Comparison of ENCODE assay signal across 26 cellular contexts in the genomic region with DNA sequence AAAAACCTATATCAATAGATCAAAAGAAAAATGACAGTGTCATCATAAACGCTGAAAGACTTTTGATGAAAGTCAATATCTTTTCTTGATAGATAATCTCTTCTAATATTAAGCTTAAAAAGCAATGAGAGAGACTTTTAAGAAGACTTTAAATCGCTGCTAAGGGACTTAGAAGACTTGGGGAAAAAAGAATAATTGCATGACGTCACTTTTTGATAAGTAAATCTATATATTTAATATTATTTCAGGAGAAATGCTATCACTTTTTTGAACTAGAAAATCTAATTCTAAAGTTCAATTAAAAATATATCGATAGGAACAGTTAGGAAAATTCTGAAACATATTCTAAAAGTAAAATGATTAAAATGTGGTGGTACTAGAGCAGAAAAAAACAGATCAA.
A peak's percentile ranks its signal among the peaks of the same experiment; 100 is the strongest.
DNase-seq lines count a peak whose midpoint lies in the region; ATAC-seq, FAIRE-seq and TF ChIP-seq lines count a peak whose summit lies in the region.
"Had no signal": no experiment of that assay in that cellular context is flagged by ENCODE, and none has a peak within 500 bp of the region (broad histone marks: within the 10 kb centered on the region; RNA-seq: fewer than 3 reads in every experiment).

No MANE protein-coding gene starts in this region.

- WGBS in GM12878 (ENCODE audit: insufficient coverage, insufficient replicate concordance, low lambda C conversion rate, missing lambda C conversion rate): 11% methylated on average over 4 of the region's 4 CpGs

- no peak for DNase-seq in RCC 7860 (ENCODE audit: low spot score)
- DNase-seq in GM12878 (ENCODE audit: low read depth, low spot score): no peak
- DNase-seq in HAP-1 (ENCODE audit: low spot score in 2 of 2): no peak
- no peak for DNase-seq in glutamatergic neuron
- DNase-seq: 8988T; ACHN; BE2C; C1 segment of cervical spinal cord; CD4-positive, alpha-beta memory T cell; CD4-positive, CD25-positive, alpha-beta regulatory T cell; CD8-positive, alpha-beta memory T cell; COR-L47; DMS 273 treated with DMSO at 0.1 percent for 48 hours; DMS153; DMS53; DMS79; DND-41; EL; GDM1 had no signal

- SMC1A ChIA-PET in GM12878 (lab: Charles Lee; ENCODE audit: uncharacterized antibody, unreplicated experiment): interaction anchor here (1.2 kb wide), 1 partner anchor 152 kb away, joined by 3 read pairs; no protein-coding TSS in a partner anchor

- TF ChIP-seq RAD21 in GM12878 (IDR thresholded peaks at IDR 0.05; ENCODE audit: insufficient read depth, low read depth, low read length): no peak

- H3K27ac ChIP-seq in HEK293 (ENCODE audit: extremely low read depth, low read depth, low read length): no peak overlapping the region
- no peak overlapping the region for H3K27ac ChIP-seq in GM12878 (ENCODE audit: control insufficient read depth, insufficient read depth)
- H3K27ac ChIP-seq: BLaER1 had no signal

- POLR2A ChIA-PET in HEK293 (lab: Yijun Ruan, JAX) (no interaction called here), GM12878 (lab: Charles Lee) (no interaction called here)

- no peak overlapping the region for H3K4me3 ChIP-seq in HEK293 (ENCODE audit: low read depth, low read length)
- no peak overlapping the region for H3K4me3 ChIP-seq in GM12878
- no peak overlapping the region for H3K4me3 ChIP-seq in HAP-1
- H3K4me3 ChIP-seq: BLaER1 had no signal

- H3K9me3 ChIP-seq in HEK293 (ENCODE audit: control insufficient read depth, insufficient read depth, low read depth, low read length) (no peaks in the 10 kb centered on the region), GM12878 (replicated peaks; ENCODE audit: control insufficient read depth, insufficient read depth, low read length) (no peaks in the 10 kb centered on the region), HAP-1 (no peaks in the 10 kb centered on the region)
- H3K9me3 ChIP-seq: BE2C, BLaER1 had no signal

- H3K36me3 Mint-ChIP-seq in glutamatergic neuron (ENCODE audit: unreplicated experiment): no peaks in the 10 kb centered on the region
- H3K36me3 Mint-ChIP-seq: CD14-positive monocyte; CD4-positive, alpha-beta memory T cell; CD4-positive, CD25-positive, alpha-beta regulatory T cell; CD8-positive, alpha-beta memory T cell had no signal

- no peak overlapping the region for H3K4me3 Mint-ChIP-seq in glutamatergic neuron (ENCODE audit: unreplicated experiment)
- H3K4me3 Mint-ChIP-seq: CD14-positive monocyte; CD4-positive, alpha-beta memory T cell; CD4-positive, CD25-positive, alpha-beta regulatory T cell; CD8-positive, alpha-beta memory T cell had no signal

- TF ChIP-seq EP300 in GM12878 (IDR thresholded peaks at IDR 0.05; ENCODE audit: borderline replicate concordance in 1 of 2, control insufficient read depth in 1 of 2, low read depth in 2 of 2, low read length in 2 of 2): no peak

- no TSS peak for BruUV-seq in GM12878 (replicated peaks; lab: Mats Ljungman, UMichigan)

- FAIRE-seq in RCC 7860 (lab: Jason Lieb, UNC) (peak; percentile 20), GM12878 (lab: Jason Lieb, UNC) (no peak)
- FAIRE-seq: A204.1, GM12891, GM19239 had no signal

- RAD21 ChIA-PET in GM12878 (lab: Charles Lee; ENCODE audit: unreplicated experiment): no interaction called here

- no peak for ATAC-seq in GM12878
- no peak for ATAC-seq in HG03025 (IDR thresholded peaks at IDR 0.05; ENCODE audit: low FRiP score, unreplicated experiment)

- no peak overlapping the region for H3K4me2 ChIP-seq in GM12878 (ENCODE audit: control insufficient read depth, insufficient read depth)
- H3K4me2 ChIP-seq: BLaER1 had no signal

- no peaks in the 10 kb centered on the region for H3K4me1 ChIP-seq in HEK293 (ENCODE audit: control insufficient read depth, insufficient read depth, low read length)
- no peaks in the 10 kb centered on the region for H3K4me1 ChIP-seq in GM12878 (ENCODE audit: control insufficient read depth, insufficient read depth, low read length)
- no peaks in the 10 kb centered on the region for H3K4me1 ChIP-seq in HAP-1

- no peak overlapping the region for H2AFZ ChIP-seq in GM12878 (ENCODE audit: control insufficient read depth, low read depth, low read length)

- CTCF ChIA-PET in HEK293 (lab: Yijun Ruan, JAX) (interaction anchor here (0.9 kb wide), 1 partner anchor 44 kb away, joined by 3 read pairs; no protein-coding TSS in a partner anchor), GM12878 (lab: Yijun Ruan, JAX) (interaction anchor here (0.6 kb wide), 1 partner anchor 144 kb away, joined by 3 read pairs; no protein-coding TSS in a partner anchor)

- H3K9ac ChIP-seq in GM12878 (ENCODE audit: control insufficient read depth, insufficient read depth, low read length): no peak overlapping the region
- H3K9ac ChIP-seq: BLaER1 had no signal

- TF ChIP-seq CTCF in HEK293 (tag by site-specific recombination; IDR thresholded peaks at IDR 0.05): no peak
- TF ChIP-seq CTCF in GM12878 (IDR thresholded peaks at IDR 0.05 in 2 of 3, conservative IDR thresholded peaks at IDR 0.05 in 1 of 3; ENCODE audit: control insufficient read depth in 2 of 3, extremely low read depth in 1 of 3, insufficient read depth in 1 of 3, low read depth in 3 of 3, low read length in 3 of 3): no peak
- no peak for TF ChIP-seq CTCF in glutamatergic neuron (IDR thresholded peaks at IDR 0.05; ENCODE audit: partially characterized antibody, unreplicated experiment)

- H3K27ac Mint-ChIP-seq in glutamatergic neuron (ENCODE audit: unreplicated experiment): no peak overlapping the region
- H3K27ac Mint-ChIP-seq: CD14-positive monocyte; CD4-positive, alpha-beta memory T cell; CD4-positive, CD25-positive, alpha-beta regulatory T cell; CD8-positive, alpha-beta memory T cell had no signal

- H3K79me2 ChIP-seq in GM12878 (ENCODE audit: control insufficient read depth, insufficient read depth, low read length): no peaks in the 10 kb centered on the region

- intact Hi-C loops in GM12878 (cut with micrococcal nuclease; ENCODE audit: unreplicated experiment): no loop called here

- no peaks in the 10 kb centered on the region for H3K27me3 Mint-ChIP-seq in glutamatergic neuron (ENCODE audit: unreplicated experiment)

- in situ Hi-C loops in GM12878 (cut with MboI) (no loop called here), HAP-1 (cut with MboI; ENCODE audit: low sequenced_read_pairs) (no loop called here)

- H3K27me3 ChIP-seq in GM12878 (replicated peaks in 1 of 2; ENCODE audit: control insufficient read depth in 2 of 2, insufficient read depth in 2 of 2, low read length in 1 of 2) (0 out of 4 replicates have a peak, but pooled peaks cover 0 to 2% of the 10 kb centered on the region in 2 experiments), HAP-1 (ENCODE audit: low read depth) (no peaks in the 10 kb centered on the region)
- H3K27me3 ChIP-seq: BE2C, BLaER1 had no signal

- no peaks in the 10 kb centered on the region for H4K20me1 ChIP-seq in GM12878 (ENCODE audit: control insufficient read depth, insufficient read depth)
- H4K20me1 ChIP-seq: BLaER1 had no signal

- no peaks in the 10 kb centered on the region for H3K36me3 ChIP-seq in HEK293 (ENCODE audit: control insufficient read depth in 2 of 2, insufficient read depth in 1 of 2, low read length in 2 of 2)
- no peaks in the 10 kb centered on the region for H3K36me3 ChIP-seq in GM12878 (ENCODE audit: control insufficient read depth in 2 of 2, insufficient read depth in 2 of 2, low read length in 1 of 2)
- H3K36me3 ChIP-seq in HAP-1 (replicated peaks): no peaks in the 10 kb centered on the region
- H3K36me3 ChIP-seq: BE2C, BLaER1 had no signal

- H3K9me3 Mint-ChIP-seq in glutamatergic neuron (ENCODE audit: unreplicated experiment): no peaks in the 10 kb centered on the region

- peaks cover 4% of the 10 kb centered on the region for H3K4me1 Mint-ChIP-seq in glutamatergic neuron (ENCODE audit: low read depth, unreplicated experiment)
- H3K4me1 Mint-ChIP-seq: CD14-positive monocyte; CD4-positive, CD25-positive, alpha-beta regulatory T cell; CD8-positive, alpha-beta memory T cell had no signal

- TF ChIP-seq POLR2A in GM12878 (IDR thresholded peaks at IDR 0.05; ENCODE audit: low read depth, low read length): no peak

TF ChIP-seq in HEK293, 187 proteins besides CTCF, POLR2A, EP300 and RAD21:
- TF ChIP-seq ZNF133 (tag by site-specific recombination; IDR thresholded peaks at IDR 0.05): no peak
- TF ChIP-seq ZNF302 (tag by site-specific recombination; IDR thresholded peaks at IDR 0.05; ENCODE audit: low read depth): no peak
- TF ChIP-seq, protein P1, sequence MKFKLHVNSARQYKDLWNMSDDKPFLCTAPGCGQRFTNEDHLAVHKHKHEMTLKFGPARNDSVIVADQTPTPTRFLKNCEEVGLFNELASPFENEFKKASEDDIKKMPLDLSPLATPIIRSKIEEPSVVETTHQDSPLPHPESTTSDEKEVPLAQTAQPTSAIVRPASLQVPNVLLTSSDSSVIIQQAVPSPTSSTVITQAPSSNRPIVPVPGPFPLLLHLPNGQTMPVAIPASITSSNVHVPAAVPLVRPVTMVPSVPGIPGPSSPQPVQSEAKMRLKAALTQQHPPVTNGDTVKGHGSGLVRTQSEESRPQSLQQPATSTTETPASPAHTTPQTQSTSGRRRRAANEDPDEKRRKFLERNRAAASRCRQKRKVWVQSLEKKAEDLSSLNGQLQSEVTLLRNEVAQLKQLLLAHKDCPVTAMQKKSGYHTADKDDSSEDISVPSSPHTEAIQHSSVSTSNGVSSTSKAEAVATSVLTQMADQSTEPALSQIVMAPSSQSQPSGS (tag by site-specific recombination; IDR thresholded peaks at IDR 0.05; ENCODE audit: low read depth): peak; percentile 80

TF ChIP-seq in GM12878, 131 proteins besides CTCF, POLR2A, EP300 and RAD21:
- TF ChIP-seq ATF7 (IDR thresholded peaks at IDR 0.05; ENCODE audit: low read depth) (peak; percentile 65), SREBF1 (IDR thresholded peaks at IDR 0.05; ENCODE audit: low read length) (no peak)
